ENCODE assay signal across 13 cellular contexts in genomic region chrX:110210417-110211139, GRCh38.
DNase-seq lines count a peak whose midpoint lies in the region; FAIRE-seq and TF ChIP-seq lines count a peak whose summit lies in the region.
"Had no signal": no experiment of that assay in that cellular context is flagged by ENCODE, and none has a peak within 500 bp of the region (broad histone marks: within the 10 kb centered on the region; RNA-seq: fewer than 3 reads in every experiment).

No MANE protein-coding gene starts in this region.

- H3K9me3 ChIP-seq in small intestine (ENCODE audit: control insufficient read depth, low read depth) = no peaks in the 10 kb centered on the region
- H3K9me3 ChIP-seq: uterus had no signal

- FAIRE-seq in small intestine (lab: Jason Lieb, UNC) = no peak
- FAIRE-seq: endometrium had no signal

- DNase-seq in Daoy (ENCODE audit: low read depth) (peak; percentile 43), NCI-H1694 treated with DMSO at 0.1 percent for 48 hours (lab: John Stamatoyannopoulos, UW) (peak; percentile 28), iris pigment epithelial cell (ENCODE audit: low read depth) (peak; percentile 81), small intestine (no peak), DMS79 treated with DMSO at 0.1 percent for 48 hours (lab: John Stamatoyannopoulos, UW) (no peak), HuH-7 (ENCODE audit: low spot score) (no peak)
- no peak for DNase-seq in stimulated activated CD4-positive, alpha-beta T cell treated with anti-CD3 and anti-CD28 coated beads, Interleukin-2, amount 100 ng/mL, for 24 hours
- DNase-seq: activated naive CD4-positive, alpha-beta T cell treated with anti-CD3 and anti-CD28 coated beads, Interleukin-2, amount 10 ng/mL, durations not matched to agents 7 days and 5 days; NCI-H2029; stimulated activated CD4-positive, alpha-beta T cell treated with anti-CD3 and anti-CD28 coated beads, Interleukin-4, amount 100 ng/mL, for 1 hour; uterus had no signal

- 56 to 68% (median 67%) methylated on average over 5 of the region's 5 CpGs for WGBS in small intestine, 3 donors

- H3K27ac ChIP-seq in small intestine (ENCODE audit: low read depth in 1 of 2, low read length in 1 of 2) = no peak overlapping the region
- H3K27ac ChIP-seq: uterus had no signal

- no peaks in the 10 kb centered on the region for H3K36me3 ChIP-seq in small intestine (ENCODE audit: control insufficient read depth in 2 of 2, insufficient read depth in 2 of 2, low read length in 2 of 2)

- no peaks in the 10 kb centered on the region for H3K27me3 ChIP-seq in small intestine (ENCODE audit: control insufficient read depth in 2 of 2, insufficient read depth in 2 of 2, low read length in 2 of 2)

- H3K4me1 ChIP-seq in small intestine (ENCODE audit: control insufficient read depth in 2 of 2, insufficient read depth in 1 of 2, low read depth in 1 of 2, low read length in 1 of 2) = no peaks in the 10 kb centered on the region
- H3K4me1 ChIP-seq: uterus had no signal

- TF ChIP-seq CTCF in WI38 (IDR thresholded peaks at IDR 0.05; ENCODE audit: low read depth, low read length) = no peak

- H3K4me3 ChIP-seq in WI38 (ENCODE audit: low read depth, low read length) (peak overlapping the region; percentile 26), small intestine (ENCODE audit: low read depth in 1 of 2, low read length in 2 of 2) (no peak overlapping the region)
- H3K4me3 ChIP-seq: uterus had no signal

Comparison
In these comparisons a context has a peak if more than half of its experiments do, and no peak if none do; other contexts are left out.
1. DNase-seq: peak in Daoy (single experiment), NCI-H1694 treated with DMSO at 0.1 percent for 48 hours (single experiment) and iris pigment epithelial cell (single experiment); none in small intestine (single experiment), stimulated activated CD4-positive, alpha-beta T cell treated with anti-CD3 and anti-CD28 coated beads, Interleukin-2, amount 100 ng/mL, for 24 hours (0 of 2), DMS79 treated with DMSO at 0.1 percent for 48 hours (single experiment) and HuH-7 (single experiment).